ENCODE assay signal across 7 cellular contexts in the genomic region with DNA sequence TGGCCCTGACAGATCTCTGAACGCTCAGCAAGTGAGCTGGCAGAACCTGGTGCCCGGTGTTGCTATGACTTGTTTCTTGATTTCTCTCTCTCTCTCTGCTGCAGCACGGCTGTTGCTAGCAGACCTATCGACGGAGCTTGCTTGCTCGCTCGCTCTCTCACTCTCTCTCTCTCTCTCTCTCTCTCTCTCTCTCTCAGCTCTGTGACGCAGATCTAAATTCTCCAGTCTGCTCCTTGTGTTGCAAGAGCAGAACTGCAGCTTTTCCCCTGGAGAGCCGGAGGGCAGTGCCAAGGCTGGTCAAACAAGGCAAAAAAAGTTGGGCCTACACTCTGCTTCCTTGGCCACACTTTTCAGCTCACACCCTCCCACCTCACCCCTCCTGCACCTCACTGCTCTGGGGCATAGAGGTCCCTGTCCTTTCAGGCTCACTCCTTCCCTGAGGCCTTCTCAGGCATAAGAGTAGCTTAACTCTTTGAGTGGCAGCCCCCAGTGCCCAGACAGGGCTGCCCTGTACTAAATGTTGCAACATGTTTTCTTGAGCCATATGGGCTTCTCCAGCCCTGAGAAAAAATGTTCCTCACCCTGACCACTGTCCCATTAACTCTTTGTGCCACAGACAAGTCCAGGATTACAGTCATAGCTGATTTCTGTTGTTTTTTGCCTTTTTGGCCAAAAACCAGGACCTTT.
DNase-seq lines count a peak whose midpoint lies in the region; ATAC-seq and TF ChIP-seq lines count a peak whose summit lies in the region.

No MANE protein-coding gene starts in this region.

- H3K27ac ChIP-seq in gastroesophageal sphincter: peak overlapping the region; percentile 97 to 100 (median 98)
- H3K27ac ChIP-seq in thymus (ENCODE audit: low read depth): peak overlapping the region; percentile 77

- TF ChIP-seq CTCF in gastroesophageal sphincter (IDR thresholded peaks at IDR 0.05): peak; percentile 40 to 97 (median 77)
- peak in 2 of 3 donors; percentile 81 to 84 for TF ChIP-seq CTCF in omental fat pad (IDR thresholded peaks at IDR 0.05)

- DNase-seq in SHP77 (lab: John Stamatoyannopoulos, UW) (peak; percentile 71 to 81), omental fat pad (ENCODE audit: low spot score) (no peak)

- TF ChIP-seq POLR2A in gastroesophageal sphincter (IDR thresholded peaks at IDR 0.05): peak; percentile 95 to 97

- no peaks in the 10 kb centered on the region for H3K9me3 ChIP-seq in gastroesophageal sphincter
- H3K9me3 ChIP-seq in thymus (ENCODE audit: control insufficient read depth): no peaks in the 10 kb centered on the region

- H3K4me3 Mint-ChIP-seq in activated naive CD4-positive, alpha-beta T cell treated with anti-CD3 and anti-CD28 coated beads, Interleukin-2, amount 50 U/mL, for 24 hours: peak overlapping the region; percentile 94

- H3K36me3 Mint-ChIP-seq in activated naive CD4-positive, alpha-beta T cell treated with anti-CD3 and anti-CD28 coated beads, Interleukin-2, amount 50 U/mL, for 24 hours: peaks cover 3% of the 10 kb centered on the region

- H3K36me3 ChIP-seq in gastroesophageal sphincter (peaks cover 0 to 29% of the 10 kb centered on the region in 2 donors), thymus (ENCODE audit: control insufficient read depth, insufficient read depth) (peaks cover 27% of the 10 kb centered on the region)

- H3K4me1 Mint-ChIP-seq in activated naive CD4-positive, alpha-beta T cell treated with anti-CD3 and anti-CD28 coated beads, Interleukin-2, amount 50 U/mL, for 24 hours: peaks cover 97% of the 10 kb centered on the region

- WGBS in gastroesophageal sphincter (ENCODE audit: low coverage in 1 of 2), 2 donors: 3 to 9% methylated on average over 6 to 7 of the region's 9 CpGs
- 67% methylated on average over 9 of the region's 9 CpGs for WGBS in thymus

- no peaks in the 10 kb centered on the region for H3K9me3 Mint-ChIP-seq in activated naive CD4-positive, alpha-beta T cell treated with anti-CD3 and anti-CD28 coated beads, Interleukin-2, amount 50 U/mL, for 24 hours

- no peaks in the 10 kb centered on the region for H3K27me3 ChIP-seq in gastroesophageal sphincter
- no peaks in the 10 kb centered on the region for H3K27me3 ChIP-seq in thymus (ENCODE audit: control insufficient read depth, insufficient read depth)

- H3K4me1 ChIP-seq in gastroesophageal sphincter (peaks cover 23 to 81% (median 55%) of the 10 kb centered on the region in 3 donors), thymus (ENCODE audit: control insufficient read depth, insufficient read depth, low read length) (peaks cover 29% of the 10 kb centered on the region)

- no peak for TF ChIP-seq EP300 in gastroesophageal sphincter (IDR thresholded peaks at IDR 0.05)

- H3K27me3 Mint-ChIP-seq in activated naive CD4-positive, alpha-beta T cell treated with anti-CD3 and anti-CD28 coated beads, Interleukin-2, amount 50 U/mL, for 24 hours: no peaks in the 10 kb centered on the region

- peak; percentile 34 for ATAC-seq in GM18502 (IDR thresholded peaks at IDR 0.05; ENCODE audit: poor library complexity, unreplicated experiment)
- ATAC-seq in HG03045 (IDR thresholded peaks at IDR 0.05; ENCODE audit: unreplicated experiment): peak; percentile 21
- ATAC-seq in gastroesophageal sphincter: peak; percentile 76
- peak; percentile 77 for ATAC-seq in omental fat pad (ENCODE audit: low FRiP score)

- peak overlapping the region; percentile 99 for H3K27ac Mint-ChIP-seq in activated naive CD4-positive, alpha-beta T cell treated with anti-CD3 and anti-CD28 coated beads, Interleukin-2, amount 50 U/mL, for 24 hours

- H3K4me3 ChIP-seq in gastroesophageal sphincter (peak overlapping the region; percentile 80 to 92), thymus (ENCODE audit: low read length) (peak overlapping the region; percentile 37)

Comparison
In these comparisons a context has a peak if more than half of its experiments do, and no peak if none do; other contexts are left out.
1. ATAC-seq: peak in every context shown above with its lines; median percentile 77 in omental fat pad; 76 in gastroesophageal sphincter; 34 in GM18502; 21 in HG03045.